ENCODE assay signal across 17 cellular contexts in the genomic region with DNA sequence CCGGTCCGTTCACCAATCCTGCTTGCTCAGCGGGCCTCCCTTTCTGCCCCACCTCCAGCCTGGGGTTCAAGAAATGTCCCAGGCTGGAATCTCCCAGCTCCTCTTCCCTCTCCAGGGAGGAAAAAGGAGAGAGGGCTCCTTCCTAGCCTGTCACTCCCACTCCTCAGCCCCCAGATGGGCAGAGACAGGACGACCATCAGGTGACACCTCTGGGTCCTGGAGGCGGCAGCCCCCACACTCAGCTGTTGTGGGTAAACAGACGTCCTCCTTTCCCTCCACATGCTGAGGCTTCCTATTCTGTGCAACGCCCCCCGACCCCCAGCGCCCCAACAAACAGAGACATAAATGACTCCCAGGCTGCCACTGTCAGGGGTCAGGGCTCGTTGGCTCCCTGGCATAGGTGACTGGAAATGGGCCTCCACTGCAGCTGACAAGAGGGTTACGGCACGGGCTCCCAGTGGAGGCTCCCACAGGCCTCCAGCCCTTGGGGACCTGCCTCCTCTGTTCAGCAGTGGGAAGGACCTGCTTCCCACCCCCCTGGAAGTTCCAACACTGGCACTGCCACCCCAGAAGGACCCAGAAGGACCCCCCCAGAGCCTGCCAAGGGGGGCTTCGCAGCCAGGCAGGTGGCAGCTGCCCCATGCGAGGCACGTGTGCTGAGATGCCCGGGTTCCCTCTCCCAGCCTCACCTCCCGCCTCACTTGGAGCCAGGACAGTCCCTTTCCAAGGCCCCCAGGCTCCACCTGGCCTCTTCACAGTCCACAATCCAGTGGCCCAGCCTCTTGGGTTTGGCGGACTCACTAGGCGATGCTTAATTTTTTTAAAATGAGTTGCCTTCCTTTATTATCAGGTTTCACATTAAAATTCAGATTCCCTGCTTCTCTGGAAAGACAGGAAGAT.
"Had no signal": no experiment of that assay in that cellular context is flagged by ENCODE, and none has a peak within 500 bp of the region (broad histone marks: within the 10 kb centered on the region; RNA-seq: fewer than 3 reads in every experiment).

No MANE protein-coding gene starts in this region.

- H3K4me1 Mint-ChIP-seq: memory B cell, naive B cell had no signal

- ATAC-seq: activated naive CD4-positive, alpha-beta T cell treated with anti-CD3 and anti-CD28 coated beads, Interleukin-2, amount 50 U/mL, for 72 hours; foreskin keratinocyte; WTC11 had no signal

- H3K27me3 ChIP-seq: brain microvascular endothelial cell, foreskin keratinocyte, tibial artery had no signal

- H3K9ac ChIP-seq: parathyroid adenoma had no signal

- H3K9me3 Mint-ChIP-seq: activated naive CD4-positive, alpha-beta T cell treated with anti-CD3 and anti-CD28 coated beads, Interleukin-2, amount 50 U/mL, for 72 hours; memory B cell; stimulated activated naive CD8-positive, alpha-beta T cell treated with anti-CD3 and anti-CD28 coated beads, Interleukin-15, Interleukin-2, amounts not matched to agents 100 ng/mL and 50 ng/mL, for 24 hours; WTC11 had no signal

- H3K4me1 ChIP-seq: foreskin keratinocyte, parathyroid adenoma had no signal

- H3K9me3 ChIP-seq: tibial artery had no signal

- H3K4me3 Mint-ChIP-seq: memory B cell; naive B cell; stimulated activated naive CD8-positive, alpha-beta T cell treated with anti-CD3 and anti-CD28 coated beads, Interleukin-15, Interleukin-2, amounts not matched to agents 100 ng/mL and 50 ng/mL, for 24 hours; WTC11 had no signal

- H3K27ac Mint-ChIP-seq: memory B cell; stimulated activated naive CD8-positive, alpha-beta T cell treated with anti-CD3 and anti-CD28 coated beads, Interleukin-15, Interleukin-2, amounts not matched to agents 100 ng/mL and 50 ng/mL, for 24 hours; WTC11 had no signal

- DNase-seq: activated gamma-delta T cell treated with Interleukin-2 at 50 U/mL for 16 hours; activated T-cell treated with anti-CD3 and anti-CD28 coated beads, Interleukin-2, amount 50 U/mL, for 1 hour; brain microvascular endothelial cell; dermis blood vessel endothelial cell; effector memory CD4-positive, alpha-beta T cell; foreskin keratinocyte; naive B cell; stimulated activated CD4-positive, alpha-beta T cell treated with anti-CD3 and anti-CD28 coated beads, Interleukin-12 subunit alpha, Interleukin-12 subunit beta, amount 100 ng/mL, for 4 hours; stimulated activated CD4-positive, alpha-beta T cell treated with anti-CD3 and anti-CD28 coated beads, Interleukin-4, amount 100 ng/mL, for 4 hours; substantia nigra; T-helper 1 cell; tibial artery had no signal

- H2AFZ ChIP-seq: parathyroid adenoma had no signal

- H3K27ac ChIP-seq: brain microvascular endothelial cell, foreskin keratinocyte, parathyroid adenoma, tibial artery had no signal

- H3K4me3 ChIP-seq: tibial artery had no signal

- H3K36me3 Mint-ChIP-seq: activated naive CD4-positive, alpha-beta T cell treated with anti-CD3 and anti-CD28 coated beads, Interleukin-2, amount 50 U/mL, for 72 hours; naive B cell; WTC11 had no signal

- H3K27me3 Mint-ChIP-seq: stimulated activated naive CD8-positive, alpha-beta T cell treated with anti-CD3 and anti-CD28 coated beads, Interleukin-15, Interleukin-2, amounts not matched to agents 100 ng/mL and 50 ng/mL, for 24 hours had no signal

- H3K79me2 ChIP-seq: parathyroid adenoma had no signal

- H3K36me3 ChIP-seq: brain microvascular endothelial cell had no signal
